In genomic region chr1:227459977-227460376, GRCh38 we compare ENCODE assay signal across 20 cellular contexts.
DNase-seq lines count a peak whose midpoint lies in the region; ATAC-seq and TF ChIP-seq lines count a peak whose summit lies in the region.
"Had no signal": no experiment of that assay in that cellular context is flagged by ENCODE, and none has a peak within 500 bp of the region (broad histone marks: within the 10 kb centered on the region; RNA-seq: fewer than 3 reads in every experiment).

No MANE protein-coding gene starts in this region.

- no peak for TF ChIP-seq CTCF in natural killer cell (IDR thresholded peaks at IDR 0.05)

- no peaks in the 10 kb centered on the region for H3K9me3 Mint-ChIP-seq in natural killer cell
- H3K9me3 Mint-ChIP-seq: CD4-positive, alpha-beta memory T cell had no signal

- ATAC-seq in natural killer cell (no peak), GM21447 (IDR thresholded peaks at IDR 0.05; ENCODE audit: unreplicated experiment) (no peak)
- ATAC-seq: HCT116 had no signal

- intact Hi-C loops in natural killer cell (cut with micrococcal nuclease) = no loop called here

- peaks cover 7 to 19% of the 10 kb centered on the region in 2 donors for H3K27me3 Mint-ChIP-seq in natural killer cell (ENCODE audit: low read depth in 2 of 2)

- H3K4me3 Mint-ChIP-seq in natural killer cell = no peak overlapping the region
- H3K4me3 Mint-ChIP-seq: CD4-positive, alpha-beta memory T cell had no signal

- no peak overlapping the region for H3K27ac Mint-ChIP-seq in natural killer cell
- H3K27ac Mint-ChIP-seq: CD4-positive, alpha-beta memory T cell had no signal

- H3K36me3 Mint-ChIP-seq in natural killer cell = no peaks in the 10 kb centered on the region
- H3K36me3 Mint-ChIP-seq: CD4-positive, alpha-beta memory T cell had no signal

- H3K4me1 Mint-ChIP-seq in natural killer cell = no peaks in the 10 kb centered on the region
- H3K4me1 Mint-ChIP-seq: CD4-positive, alpha-beta memory T cell had no signal

- peak; percentile 19 for DNase-seq in DMS53 (lab: John Stamatoyannopoulos, UW)
- no peak for DNase-seq in DMS53 treated with DMSO at 0.1 percent for 48 hours (lab: John Stamatoyannopoulos, UW; ENCODE audit: unreplicated experiment)
- peak; percentile 27 for DNase-seq in EH (ENCODE audit: low read depth)
- DNase-seq in NCI-H69 (lab: John Stamatoyannopoulos, UW) = peak; percentile 53
- peak; percentile 80 for DNase-seq in kidney tubule cell (ENCODE audit: low spot score)
- DNase-seq in HUDEP-2 (lab: John Stamatoyannopoulos, UW; ENCODE audit: unreplicated experiment in 76 of 76) = no peak
- DNase-seq in natural killer cell = no peak
- DNase-seq: Caco-2; CD4-positive, alpha-beta memory T cell; GDM1; MM.1S; NCI-H1092; NCI-H1436; NCI-H187 treated with DMSO at 0.1 percent for 48 hours; NCI-H510A treated with DMSO at 0.1 percent for 48 hours; NCI-H774; OCI-M1; SJCRH30 had no signal

Comparison
In these comparisons a context has a peak if more than half of its experiments do, and no peak if none do; other contexts are left out.
1. DNase-seq: peak in DMS53 (single experiment), EH (single experiment), NCI-H69 (single experiment) and kidney tubule cell (single experiment); none in DMS53 treated with DMSO at 0.1 percent for 48 hours (single experiment), HUDEP-2 (0 of 76) and natural killer cell (single experiment).